In the genomic region with DNA sequence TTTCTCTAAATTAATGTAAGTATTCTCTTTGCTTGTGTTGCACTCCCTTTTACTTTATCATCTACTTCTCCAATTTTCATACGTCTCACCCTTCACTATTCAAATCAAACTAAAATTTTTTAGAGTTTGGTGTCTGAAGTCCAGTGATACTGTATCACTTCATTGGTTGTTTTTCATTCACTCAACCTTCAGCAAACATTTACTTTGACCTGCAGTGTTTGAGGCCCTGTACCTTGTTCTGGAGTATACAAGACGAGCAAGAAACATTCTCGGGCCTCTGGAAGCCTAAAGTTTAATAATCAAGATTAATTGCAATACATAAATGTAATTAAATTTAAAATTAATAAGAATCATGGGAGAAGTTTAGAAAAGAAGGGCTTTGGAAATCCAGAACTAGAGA, we compare ENCODE assay signal across 1 cellular context.
TF ChIP-seq lines count a peak whose summit lies in the region.

No MANE protein-coding gene starts in this region.

TF ChIP-seq in HepG2, 621 proteins besides CTCF, POLR2A, EP300 and RAD21 (continued from another document and continues in another):
- no peak for TF ChIP-seq ZNF687 (CRISPR knock-in tag; IDR thresholded peaks at IDR 0.05)
- peak; percentile 27; the same call in 1 of the 2 replicates for TF ChIP-seq NFIC (IDR thresholded peaks at IDR 0.05; ENCODE audit: low read length)
- TF ChIP-seq ZNF709 (CRISPR knock-in tag; IDR thresholded peaks at IDR 0.05), result no peak
- TF ChIP-seq POLR2AphosphoS2 (IDR thresholded peaks at IDR 0.05; ENCODE audit: low read depth, low read length), result no peak
- TF ChIP-seq PAXIP1 (CRISPR knock-in tag; conservative IDR thresholded peaks at IDR 0.05), result peak; percentile 68
- no peak for TF ChIP-seq ZSCAN30 (CRISPR knock-in tag; IDR thresholded peaks at IDR 0.05)
- no peak for TF ChIP-seq ZFP36 (IDR thresholded peaks at IDR 0.05; ENCODE audit: borderline replicate concordance, low read depth, low read length, partially characterized antibody)
- TF ChIP-seq NFYC (CRISPR knock-in tag; IDR thresholded peaks at IDR 0.05), result no peak
- TF ChIP-seq ZNF333 (CRISPR knock-in tag; IDR thresholded peaks at IDR 0.05; ENCODE audit: borderline replicate concordance), result no peak
- peak; percentile 45 for TF ChIP-seq POGZ (CRISPR knock-in tag; IDR thresholded peaks at IDR 0.05)
- TF ChIP-seq HOXA7 (CRISPR knock-in tag; IDR thresholded peaks at IDR 0.05), result no peak
- no peak for TF ChIP-seq ZNF552 (CRISPR knock-in tag; IDR thresholded peaks at IDR 0.05; ENCODE audit: borderline replicate concordance)
- TF ChIP-seq ZBTB3 (CRISPR knock-in tag; IDR thresholded peaks at IDR 0.05; ENCODE audit: borderline replicate concordance, low read depth), result no peak
- TF ChIP-seq ZGPAT (CRISPR knock-in tag; IDR thresholded peaks at IDR 0.05), result peak; percentile 35; the same call in 1 of the 2 replicates
- TF ChIP-seq PAX8 (CRISPR knock-in tag; IDR thresholded peaks at IDR 0.05; ENCODE audit: borderline replicate concordance), result no peak
- peak; percentile 56 for TF ChIP-seq FOXA3 (CRISPR knock-in tag; IDR thresholded peaks at IDR 0.05)
- TF ChIP-seq ZNF263 (CRISPR knock-in tag; IDR thresholded peaks at IDR 0.05), result no peak
- peak; percentile 44; the same call in 1 of the 2 replicates for TF ChIP-seq HNF4G (IDR thresholded peaks at IDR 0.05; ENCODE audit: borderline replicate concordance, low read depth, low read length)
- no peak for TF ChIP-seq HNF4G (CRISPR knock-in tag; IDR thresholded peaks at IDR 0.05; ENCODE audit: borderline replicate concordance, low read depth)
- 0 out of 2 replicates have a peak, but pooled peaks have one; percentile 17 for TF ChIP-seq ZMYM2 (CRISPR knock-in tag; IDR thresholded peaks at IDR 0.05)
- TF ChIP-seq, protein P1, sequence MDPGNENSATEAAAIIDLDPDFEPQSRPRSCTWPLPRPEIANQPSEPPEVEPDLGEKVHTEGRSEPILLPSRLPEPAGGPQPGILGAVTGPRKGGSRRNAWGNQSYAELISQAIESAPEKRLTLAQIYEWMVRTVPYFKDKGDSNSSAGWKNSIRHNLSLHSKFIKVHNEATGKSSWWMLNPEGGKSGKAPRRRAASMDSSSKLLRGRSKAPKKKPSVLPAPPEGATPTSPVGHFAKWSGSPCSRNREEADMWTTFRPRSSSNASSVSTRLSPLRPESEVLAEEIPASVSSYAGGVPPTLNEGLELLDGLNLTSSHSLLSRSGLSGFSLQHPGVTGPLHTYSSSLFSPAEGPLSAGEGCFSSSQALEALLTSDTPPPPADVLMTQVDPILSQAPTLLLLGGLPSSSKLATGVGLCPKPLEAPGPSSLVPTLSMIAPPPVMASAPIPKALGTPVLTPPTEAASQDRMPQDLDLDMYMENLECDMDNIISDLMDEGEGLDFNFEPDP (CRISPR knock-in tag; conservative IDR thresholded peaks at IDR 0.05), result no peak
- TF ChIP-seq RXRB (CRISPR knock-in tag; IDR thresholded peaks at IDR 0.05; ENCODE audit: borderline replicate concordance), result no peak
- TF ChIP-seq, protein P2, sequence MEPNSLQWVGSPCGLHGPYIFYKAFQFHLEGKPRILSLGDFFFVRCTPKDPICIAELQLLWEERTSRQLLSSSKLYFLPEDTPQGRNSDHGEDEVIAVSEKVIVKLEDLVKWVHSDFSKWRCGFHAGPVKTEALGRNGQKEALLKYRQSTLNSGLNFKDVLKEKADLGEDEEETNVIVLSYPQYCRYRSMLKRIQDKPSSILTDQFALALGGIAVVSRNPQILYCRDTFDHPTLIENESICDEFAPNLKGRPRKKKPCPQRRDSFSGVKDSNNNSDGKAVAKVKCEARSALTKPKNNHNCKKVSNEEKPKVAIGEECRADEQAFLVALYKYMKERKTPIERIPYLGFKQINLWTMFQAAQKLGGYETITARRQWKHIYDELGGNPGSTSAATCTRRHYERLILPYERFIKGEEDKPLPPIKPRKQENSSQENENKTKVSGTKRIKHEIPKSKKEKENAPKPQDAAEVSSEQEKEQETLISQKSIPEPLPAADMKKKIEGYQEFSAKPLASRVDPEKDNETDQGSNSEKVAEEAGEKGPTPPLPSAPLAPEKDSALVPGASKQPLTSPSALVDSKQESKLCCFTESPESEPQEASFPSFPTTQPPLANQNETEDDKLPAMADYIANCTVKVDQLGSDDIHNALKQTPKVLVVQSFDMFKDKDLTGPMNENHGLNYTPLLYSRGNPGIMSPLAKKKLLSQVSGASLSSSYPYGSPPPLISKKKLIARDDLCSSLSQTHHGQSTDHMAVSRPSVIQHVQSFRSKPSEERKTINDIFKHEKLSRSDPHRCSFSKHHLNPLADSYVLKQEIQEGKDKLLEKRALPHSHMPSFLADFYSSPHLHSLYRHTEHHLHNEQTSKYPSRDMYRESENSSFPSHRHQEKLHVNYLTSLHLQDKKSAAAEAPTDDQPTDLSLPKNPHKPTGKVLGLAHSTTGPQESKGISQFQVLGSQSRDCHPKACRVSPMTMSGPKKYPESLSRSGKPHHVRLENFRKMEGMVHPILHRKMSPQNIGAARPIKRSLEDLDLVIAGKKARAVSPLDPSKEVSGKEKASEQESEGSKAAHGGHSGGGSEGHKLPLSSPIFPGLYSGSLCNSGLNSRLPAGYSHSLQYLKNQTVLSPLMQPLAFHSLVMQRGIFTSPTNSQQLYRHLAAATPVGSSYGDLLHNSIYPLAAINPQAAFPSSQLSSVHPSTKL (CRISPR knock-in tag; IDR thresholded peaks at IDR 0.05), result 0 out of 2 replicates have a peak, but pooled peaks have one; percentile 9
- no peak for TF ChIP-seq ZNF33B (CRISPR knock-in tag; IDR thresholded peaks at IDR 0.05)
- TF ChIP-seq ZNF383 (CRISPR knock-in tag; IDR thresholded peaks at IDR 0.05; ENCODE audit: borderline replicate concordance), result no peak
- TF ChIP-seq TCF7L2 (IDR thresholded peaks at IDR 0.05; ENCODE audit: low read depth, low read length), result no peak
- TF ChIP-seq HNF4A (CRISPR knock-in tag; IDR thresholded peaks at IDR 0.05), result peak; percentile 59
- no peak for TF ChIP-seq JDP2 (CRISPR knock-in tag; IDR thresholded peaks at IDR 0.05; ENCODE audit: borderline replicate concordance)
- no peak for TF ChIP-seq ZNF44 (CRISPR knock-in tag; IDR thresholded peaks at IDR 0.05)
- no peak for TF ChIP-seq TCF7 (IDR thresholded peaks at IDR 0.05; ENCODE audit: low read depth)
- TF ChIP-seq NFYB (CRISPR knock-in tag; IDR thresholded peaks at IDR 0.05), result peak; percentile 30; the same call in 1 of the 2 replicates
- no peak for TF ChIP-seq SIN3A (IDR thresholded peaks at IDR 0.05; ENCODE audit: borderline replicate concordance, low read depth, low read length)
- TF ChIP-seq ZNF597 (CRISPR knock-in tag; IDR thresholded peaks at IDR 0.05), result no peak
- no peak for TF ChIP-seq RAD51 (IDR thresholded peaks at IDR 0.05; ENCODE audit: borderline replicate concordance)
- no peak for TF ChIP-seq PAWR (CRISPR knock-in tag; IDR thresholded peaks at IDR 0.05; ENCODE audit: borderline replicate concordance)
- 0 out of 2 replicates have a peak, but pooled peaks have one; percentile 8 for TF ChIP-seq ZMYM4 (CRISPR knock-in tag; IDR thresholded peaks at IDR 0.05)
- no peak for TF ChIP-seq ZNF737 (CRISPR knock-in tag; IDR thresholded peaks at IDR 0.05; ENCODE audit: borderline replicate concordance)
- TF ChIP-seq, protein P3, sequence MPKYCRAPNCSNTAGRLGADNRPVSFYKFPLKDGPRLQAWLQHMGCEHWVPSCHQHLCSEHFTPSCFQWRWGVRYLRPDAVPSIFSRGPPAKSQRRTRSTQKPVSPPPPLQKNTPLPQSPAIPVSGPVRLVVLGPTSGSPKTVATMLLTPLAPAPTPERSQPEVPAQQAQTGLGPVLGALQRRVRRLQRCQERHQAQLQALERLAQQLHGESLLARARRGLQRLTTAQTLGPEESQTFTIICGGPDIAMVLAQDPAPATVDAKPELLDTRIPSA (CRISPR knock-in tag; IDR thresholded peaks at IDR 0.05; ENCODE audit: borderline replicate concordance), result no peak
- no peak for TF ChIP-seq ZNF850 (CRISPR knock-in tag; conservative IDR thresholded peaks at IDR 0.05)
- no peak for TF ChIP-seq SRY (CRISPR knock-in tag; IDR thresholded peaks at IDR 0.05)
- TF ChIP-seq SAP130 (CRISPR knock-in tag; IDR thresholded peaks at IDR 0.05; ENCODE audit: low read depth), result 0 out of 2 replicates have a peak, but pooled peaks have one; percentile 14
- TF ChIP-seq SOX6 (IDR thresholded peaks at IDR 0.05), result no peak
- no peak for TF ChIP-seq SOX6 (CRISPR knock-in tag; IDR thresholded peaks at IDR 0.05)
- TF ChIP-seq, protein P4, sequence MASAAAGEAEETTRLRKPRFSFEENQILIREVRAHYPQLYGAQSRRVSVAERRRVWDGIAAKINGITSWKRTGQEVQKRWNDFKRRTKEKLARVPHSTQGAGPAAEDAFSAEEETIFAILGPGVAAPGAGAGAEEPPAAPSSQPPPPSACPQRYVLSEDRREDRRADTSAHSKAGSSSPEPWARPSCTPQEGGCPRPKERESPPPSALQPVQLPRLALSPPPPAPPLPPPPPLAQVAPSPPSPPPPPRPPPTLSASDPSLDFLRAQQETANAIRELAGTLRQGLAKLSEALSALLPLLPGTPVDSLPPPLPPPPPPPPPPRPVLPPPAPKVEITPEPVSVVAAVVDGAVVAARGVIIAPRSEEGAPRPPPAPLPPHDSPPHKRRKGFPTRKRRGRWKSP (CRISPR knock-in tag; IDR thresholded peaks at IDR 0.05), result no peak
- no peak for TF ChIP-seq ZBTB34 (CRISPR knock-in tag; IDR thresholded peaks at IDR 0.05)
